ENCODE assay signal across 1 cellular context in the genomic region with DNA sequence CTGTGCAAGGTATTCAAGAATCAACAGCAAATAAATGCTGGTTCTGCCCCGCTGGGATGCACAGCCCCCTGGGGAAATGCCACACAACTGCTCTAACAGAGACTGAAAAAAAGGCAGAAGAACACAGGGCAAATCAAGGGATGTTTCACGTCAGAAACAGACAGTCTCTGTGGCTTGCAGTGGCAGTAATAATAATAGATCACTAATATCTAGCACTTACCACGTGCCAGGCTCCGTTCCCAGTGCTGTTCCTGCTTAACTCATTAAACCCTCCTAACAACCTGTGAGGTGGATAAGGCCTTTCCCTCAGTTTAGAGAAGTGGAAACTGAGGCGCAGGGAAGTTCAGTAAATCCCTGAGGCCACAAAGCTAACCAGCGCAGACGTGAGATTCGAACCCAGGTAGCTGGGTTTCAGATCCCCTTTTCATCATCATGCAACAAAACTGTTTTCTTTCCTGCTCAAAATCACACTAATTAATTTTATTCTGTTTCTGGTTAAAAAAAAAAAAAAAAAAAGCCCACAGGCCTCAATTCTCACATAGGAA.
A peak's percentile ranks its signal among the peaks of the same experiment; 100 is the strongest.
TF ChIP-seq lines count a peak whose summit lies in the region.

No MANE protein-coding gene starts in this region.

TF ChIP-seq in GM12878, 131 proteins besides CTCF, POLR2A, EP300 and RAD21 (continued from another document and continues in another):
- TF ChIP-seq IRF5 (IDR thresholded peaks at IDR 0.05; ENCODE audit: borderline replicate concordance) (no peak), CBX5 (IDR thresholded peaks at IDR 0.05; ENCODE audit: low read depth) (no peak), HDAC6 (IDR thresholded peaks at IDR 0.05; ENCODE audit: unreplicated experiment) (no peak), POLR2AphosphoS2 (IDR thresholded peaks at IDR 0.05; ENCODE audit: low read depth, low read length) (no peak), E2F4 (IDR thresholded peaks at IDR 0.05; ENCODE audit: low read depth, low read length) (no peak), HDGF (IDR thresholded peaks at IDR 0.05) (no peak), MEF2B (IDR thresholded peaks at IDR 0.05; ENCODE audit: partially characterized antibody, poor library complexity, severe bottlenecking) (peak; percentile 98), SIX5 (IDR thresholded peaks at IDR 0.05; ENCODE audit: low read depth, low read length, severe bottlenecking) (no peak), MEF2A (IDR thresholded peaks at IDR 0.05; ENCODE audit: insufficient read depth, low read depth, low read length) (0 out of 2 replicates have a peak, but pooled peaks have one; percentile 45), ATF7 (IDR thresholded peaks at IDR 0.05; ENCODE audit: low read depth) (peak; percentile 52), MXI1 (IDR thresholded peaks at IDR 0.05; ENCODE audit: low read depth, low read length) (0 out of 2 replicates have a peak, but pooled peaks have one; percentile 20), RFX5 (IDR thresholded peaks at IDR 0.05; ENCODE audit: low read depth, low read length) (no peak), TBL1XR1 (IDR thresholded peaks at IDR 0.05; ENCODE audit: low read depth, low read length) (no peak), SRF (IDR thresholded peaks at IDR 0.05; ENCODE audit: low read depth in 2 of 2, low read length in 2 of 2) (no peak), CHD1 (IDR thresholded peaks at IDR 0.05; ENCODE audit: low read depth, low read length) (no peak), TAF1 (IDR thresholded peaks at IDR 0.05; ENCODE audit: borderline replicate concordance, low read depth, low read length) (no peak), DPF2 (IDR thresholded peaks at IDR 0.05) (peak; percentile 84), ZZZ3 (IDR thresholded peaks at IDR 0.05; ENCODE audit: control insufficient read depth, insufficient read length, low read depth) (no peak), SKIL (IDR thresholded peaks at IDR 0.05; ENCODE audit: low read depth, poor library complexity, severe bottlenecking) (peak; percentile 80), SMARCA5 (IDR thresholded peaks at IDR 0.05) (peak; percentile 59; the same call in 1 of the 2 replicates), USF1 (IDR thresholded peaks at IDR 0.05; ENCODE audit: borderline replicate concordance, extremely low read length, insufficient read depth, low read depth, low read length) (peak; percentile 15), RUNX3 (IDR thresholded peaks at IDR 0.05; ENCODE audit: low read length) (peak; percentile 66; the same call in 1 of the 2 replicates), NFIC (IDR thresholded peaks at IDR 0.05; ENCODE audit: low read depth, low read length) (peak; percentile 66), BCL11A (IDR thresholded peaks at IDR 0.05; ENCODE audit: low read depth, low read length) (0 out of 2 replicates have a peak, but pooled peaks have one; percentile 3), HDAC2 (IDR thresholded peaks at IDR 0.05) (no peak), IKZF1 (conservative IDR thresholded peaks at IDR 0.05) (peak; percentile 91), SREBF2 (IDR thresholded peaks at IDR 0.05; ENCODE audit: low read length) (no peak), PML (IDR thresholded peaks at IDR 0.05; ENCODE audit: low read length) (no peak), CBX3 (IDR thresholded peaks at IDR 0.05; ENCODE audit: borderline replicate concordance, low read depth) (no peak), RBBP5 (conservative IDR thresholded peaks at IDR 0.05) (no peak), BACH1 (IDR thresholded peaks at IDR 0.05; ENCODE audit: borderline replicate concordance) (no peak), STAT1 (conservative IDR thresholded peaks at IDR 0.05) (no peak)
- TF ChIP-seq, protein P1, sequence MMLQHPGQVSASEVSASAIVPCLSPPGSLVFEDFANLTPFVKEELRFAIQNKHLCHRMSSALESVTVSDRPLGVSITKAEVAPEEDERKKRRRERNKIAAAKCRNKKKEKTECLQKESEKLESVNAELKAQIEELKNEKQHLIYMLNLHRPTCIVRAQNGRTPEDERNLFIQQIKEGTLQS (IDR thresholded peaks at IDR 0.05; ENCODE audit: borderline replicate concordance, extremely low read depth, low read depth, low read length): no peak
- TF ChIP-seq, protein P2, sequence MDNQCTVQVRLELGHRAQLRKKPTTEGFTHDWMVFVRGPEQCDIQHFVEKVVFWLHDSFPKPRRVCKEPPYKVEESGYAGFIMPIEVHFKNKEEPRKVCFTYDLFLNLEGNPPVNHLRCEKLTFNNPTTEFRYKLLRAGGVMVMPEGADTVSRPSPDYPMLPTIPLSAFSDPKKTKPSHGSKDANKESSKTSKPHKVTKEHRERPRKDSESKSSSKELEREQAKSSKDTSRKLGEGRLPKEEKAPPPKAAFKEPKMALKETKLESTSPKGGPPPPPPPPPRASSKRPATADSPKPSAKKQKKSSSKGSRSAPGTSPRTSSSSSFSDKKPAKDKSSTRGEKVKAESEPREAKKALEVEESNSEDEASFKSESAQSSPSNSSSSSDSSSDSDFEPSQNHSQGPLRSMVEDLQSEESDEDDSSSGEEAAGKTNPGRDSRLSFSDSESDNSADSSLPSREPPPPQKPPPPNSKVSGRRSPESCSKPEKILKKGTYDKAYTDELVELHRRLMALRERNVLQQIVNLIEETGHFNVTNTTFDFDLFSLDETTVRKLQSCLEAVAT (IDR thresholded peaks at IDR 0.05): peak; percentile 85
- TF ChIP-seq, protein P3, sequence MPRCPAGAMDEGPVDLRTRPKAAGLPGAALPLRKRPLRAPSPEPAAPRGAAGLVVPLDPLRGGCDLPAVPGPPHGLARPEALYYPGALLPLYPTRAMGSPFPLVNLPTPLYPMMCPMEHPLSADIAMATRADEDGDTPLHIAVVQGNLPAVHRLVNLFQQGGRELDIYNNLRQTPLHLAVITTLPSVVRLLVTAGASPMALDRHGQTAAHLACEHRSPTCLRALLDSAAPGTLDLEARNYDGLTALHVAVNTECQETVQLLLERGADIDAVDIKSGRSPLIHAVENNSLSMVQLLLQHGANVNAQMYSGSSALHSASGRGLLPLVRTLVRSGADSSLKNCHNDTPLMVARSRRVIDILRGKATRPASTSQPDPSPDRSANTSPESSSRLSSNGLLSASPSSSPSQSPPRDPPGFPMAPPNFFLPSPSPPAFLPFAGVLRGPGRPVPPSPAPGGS (IDR thresholded peaks at IDR 0.05; ENCODE audit: borderline replicate concordance, insufficient read depth, low read depth, low read length, poor library complexity, severe bottlenecking): no peak
- TF ChIP-seq, protein P4, sequence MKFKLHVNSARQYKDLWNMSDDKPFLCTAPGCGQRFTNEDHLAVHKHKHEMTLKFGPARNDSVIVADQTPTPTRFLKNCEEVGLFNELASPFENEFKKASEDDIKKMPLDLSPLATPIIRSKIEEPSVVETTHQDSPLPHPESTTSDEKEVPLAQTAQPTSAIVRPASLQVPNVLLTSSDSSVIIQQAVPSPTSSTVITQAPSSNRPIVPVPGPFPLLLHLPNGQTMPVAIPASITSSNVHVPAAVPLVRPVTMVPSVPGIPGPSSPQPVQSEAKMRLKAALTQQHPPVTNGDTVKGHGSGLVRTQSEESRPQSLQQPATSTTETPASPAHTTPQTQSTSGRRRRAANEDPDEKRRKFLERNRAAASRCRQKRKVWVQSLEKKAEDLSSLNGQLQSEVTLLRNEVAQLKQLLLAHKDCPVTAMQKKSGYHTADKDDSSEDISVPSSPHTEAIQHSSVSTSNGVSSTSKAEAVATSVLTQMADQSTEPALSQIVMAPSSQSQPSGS (IDR thresholded peaks at IDR 0.05; ENCODE audit: low read length): peak; percentile 28; the same call in 1 of the 2 replicates
- TF ChIP-seq, protein P5, sequence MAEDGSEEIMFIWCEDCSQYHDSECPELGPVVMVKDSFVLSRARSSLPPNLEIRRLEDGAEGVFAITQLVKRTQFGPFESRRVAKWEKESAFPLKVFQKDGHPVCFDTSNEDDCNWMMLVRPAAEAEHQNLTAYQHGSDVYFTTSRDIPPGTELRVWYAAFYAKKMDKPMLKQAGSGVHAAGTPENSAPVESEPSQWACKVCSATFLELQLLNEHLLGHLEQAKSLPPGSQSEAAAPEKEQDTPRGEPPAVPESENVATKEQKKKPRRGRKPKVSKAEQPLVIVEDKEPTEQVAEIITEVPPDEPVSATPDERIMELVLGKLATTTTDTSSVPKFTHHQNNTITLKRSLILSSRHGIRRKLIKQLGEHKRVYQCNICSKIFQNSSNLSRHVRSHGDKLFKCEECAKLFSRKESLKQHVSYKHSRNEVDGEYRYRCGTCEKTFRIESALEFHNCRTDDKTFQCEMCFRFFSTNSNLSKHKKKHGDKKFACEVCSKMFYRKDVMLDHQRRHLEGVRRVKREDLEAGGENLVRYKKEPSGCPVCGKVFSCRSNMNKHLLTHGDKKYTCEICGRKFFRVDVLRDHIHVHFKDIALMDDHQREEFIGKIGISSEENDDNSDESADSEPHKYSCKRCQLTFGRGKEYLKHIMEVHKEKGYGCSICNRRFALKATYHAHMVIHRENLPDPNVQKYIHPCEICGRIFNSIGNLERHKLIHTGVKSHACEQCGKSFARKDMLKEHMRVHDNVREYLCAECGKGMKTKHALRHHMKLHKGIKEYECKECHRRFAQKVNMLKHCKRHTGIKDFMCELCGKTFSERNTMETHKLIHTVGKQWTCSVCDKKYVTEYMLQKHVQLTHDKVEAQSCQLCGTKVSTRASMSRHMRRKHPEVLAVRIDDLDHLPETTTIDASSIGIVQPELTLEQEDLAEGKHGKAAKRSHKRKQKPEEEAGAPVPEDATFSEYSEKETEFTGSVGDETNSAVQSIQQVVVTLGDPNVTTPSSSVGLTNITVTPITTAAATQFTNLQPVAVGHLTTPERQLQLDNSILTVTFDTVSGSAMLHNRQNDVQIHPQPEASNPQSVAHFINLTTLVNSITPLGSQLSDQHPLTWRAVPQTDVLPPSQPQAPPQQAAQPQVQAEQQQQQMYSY (CRISPR knock-in tag; IDR thresholded peaks at IDR 0.05): no peak
- TF ChIP-seq, protein P6, sequence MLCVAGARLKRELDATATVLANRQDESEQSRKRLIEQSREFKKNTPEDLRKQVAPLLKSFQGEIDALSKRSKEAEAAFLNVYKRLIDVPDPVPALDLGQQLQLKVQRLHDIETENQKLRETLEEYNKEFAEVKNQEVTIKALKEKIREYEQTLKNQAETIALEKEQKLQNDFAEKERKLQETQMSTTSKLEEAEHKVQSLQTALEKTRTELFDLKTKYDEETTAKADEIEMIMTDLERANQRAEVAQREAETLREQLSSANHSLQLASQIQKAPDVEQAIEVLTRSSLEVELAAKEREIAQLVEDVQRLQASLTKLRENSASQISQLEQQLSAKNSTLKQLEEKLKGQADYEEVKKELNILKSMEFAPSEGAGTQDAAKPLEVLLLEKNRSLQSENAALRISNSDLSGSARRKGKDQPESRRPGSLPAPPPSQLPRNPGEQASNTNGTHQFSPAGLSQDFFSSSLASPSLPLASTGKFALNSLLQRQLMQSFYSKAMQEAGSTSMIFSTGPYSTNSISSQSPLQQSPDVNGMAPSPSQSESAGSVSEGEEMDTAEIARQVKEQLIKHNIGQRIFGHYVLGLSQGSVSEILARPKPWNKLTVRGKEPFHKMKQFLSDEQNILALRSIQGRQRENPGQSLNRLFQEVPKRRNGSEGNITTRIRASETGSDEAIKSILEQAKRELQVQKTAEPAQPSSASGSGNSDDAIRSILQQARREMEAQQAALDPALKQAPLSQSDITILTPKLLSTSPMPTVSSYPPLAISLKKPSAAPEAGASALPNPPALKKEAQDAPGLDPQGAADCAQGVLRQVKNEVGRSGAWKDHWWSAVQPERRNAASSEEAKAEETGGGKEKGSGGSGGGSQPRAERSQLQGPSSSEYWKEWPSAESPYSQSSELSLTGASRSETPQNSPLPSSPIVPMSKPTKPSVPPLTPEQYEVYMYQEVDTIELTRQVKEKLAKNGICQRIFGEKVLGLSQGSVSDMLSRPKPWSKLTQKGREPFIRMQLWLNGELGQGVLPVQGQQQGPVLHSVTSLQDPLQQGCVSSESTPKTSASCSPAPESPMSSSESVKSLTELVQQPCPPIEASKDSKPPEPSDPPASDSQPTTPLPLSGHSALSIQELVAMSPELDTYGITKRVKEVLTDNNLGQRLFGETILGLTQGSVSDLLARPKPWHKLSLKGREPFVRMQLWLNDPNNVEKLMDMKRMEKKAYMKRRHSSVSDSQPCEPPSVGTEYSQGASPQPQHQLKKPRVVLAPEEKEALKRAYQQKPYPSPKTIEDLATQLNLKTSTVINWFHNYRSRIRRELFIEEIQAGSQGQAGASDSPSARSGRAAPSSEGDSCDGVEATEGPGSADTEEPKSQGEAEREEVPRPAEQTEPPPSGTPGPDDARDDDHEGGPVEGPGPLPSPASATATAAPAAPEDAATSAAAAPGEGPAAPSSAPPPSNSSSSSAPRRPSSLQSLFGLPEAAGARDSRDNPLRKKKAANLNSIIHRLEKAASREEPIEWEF (IDR thresholded peaks at IDR 0.05; ENCODE audit: insufficient replicate concordance, low read depth, low read length): peak; percentile 42
